8 cellular contexts compared by ENCODE assay signal in genomic region chr1:168145184-168146159, GRCh38. TPM values are rescaled to one million over a fixed set of nuclear protein-coding genes. Genes with fewer than 3 reads are reported as not detected.
DNase-seq lines count a peak whose midpoint lies in the region; ATAC-seq and TF ChIP-seq lines count a peak whose summit lies in the region.

No MANE protein-coding gene starts in this region.

- peak overlapping the region; percentile 59 for H2AFZ ChIP-seq in ACC112 (ENCODE audit: low read length, unreplicated experiment)

- ATAC-seq in GM18520 (IDR thresholded peaks at IDR 0.05; ENCODE audit: unreplicated experiment): peak; percentile 69
- peak; percentile 80 for ATAC-seq in HG03064 (IDR thresholded peaks at IDR 0.05; ENCODE audit: low read depth, unreplicated experiment)
- peak; percentile 98 for ATAC-seq in body of pancreas

- H3K9me3 ChIP-seq in body of pancreas: no peaks in the 10 kb centered on the region
- H3K9me3 ChIP-seq in iPS DF 6.9 (ENCODE audit: control insufficient read depth, insufficient read depth, low read length): no peaks in the 10 kb centered on the region

- peak; percentile 84 to 100 (median 93) for TF ChIP-seq CTCF in body of pancreas (IDR thresholded peaks at IDR 0.05)

- H3K27ac ChIP-seq in ACC112 (ENCODE audit: low read depth, low read length): no peak overlapping the region
- H3K27ac ChIP-seq in body of pancreas: no peak overlapping the region
- H3K27ac ChIP-seq in iPS DF 6.9 (ENCODE audit: low read length): no peak overlapping the region

- WGBS in body of pancreas, 2 donors: 23 to 25% methylated on average over 15 of the region's 15 CpGs
- WGBS in iPS DF 6.9 (ENCODE audit: insufficient coverage, insufficient read length): 100% methylated on average over 1 of the region's 15 CpGs

- intact Hi-C loops in body of pancreas (cut with DNase I): no loop called here

- DNase-seq in NCI-H2107 (lab: John Stamatoyannopoulos, UW): peak; percentile 73
- DNase-seq in UCSD-AML1 (lab: John Stamatoyannopoulos, UW; ENCODE audit: unreplicated experiment): peak; percentile 90
- peak; percentile 86 to 90 (median 88) for DNase-seq in body of pancreas
- DNase-seq in iPS DF 6.9 (ENCODE audit: low read depth, low spot score): peak; percentile 84
- DNase-seq in stimulated activated CD4-positive, alpha-beta T cell treated with anti-CD3 and anti-CD28 coated beads, Interleukin-12 subunit alpha, Interleukin-12 subunit beta, amount 100 ng/mL, for 4 hours: peak; percentile 89

- no peak for TF ChIP-seq POLR2A in body of pancreas (IDR thresholded peaks at IDR 0.05)

- no peaks in the 10 kb centered on the region for H3K79me2 ChIP-seq in ACC112 (ENCODE audit: control insufficient read depth, insufficient read depth, low read length, unreplicated experiment)

- H3K4me3 ChIP-seq in ACC112 (ENCODE audit: low read depth, low read length): peak overlapping the region; percentile 40; the same call in 1 of the 2 replicates
- H3K4me3 ChIP-seq in body of pancreas: no peak overlapping the region
- no peak overlapping the region for H3K4me3 ChIP-seq in iPS DF 6.9 (ENCODE audit: low read length)

- H3K4me1 ChIP-seq in ACC112 (ENCODE audit: control insufficient read depth, insufficient read depth, low read length, unreplicated experiment): peaks cover 2% of the 10 kb centered on the region
- no peaks in the 10 kb centered on the region for H3K4me1 ChIP-seq in body of pancreas
- H3K4me1 ChIP-seq in iPS DF 6.9 (ENCODE audit: control insufficient read depth, insufficient read depth, low read length): no peaks in the 10 kb centered on the region

- H3K27me3 ChIP-seq in ACC112 (ENCODE audit: insufficient read depth, low read length) (no peaks in the 10 kb centered on the region), body of pancreas (no peaks in the 10 kb centered on the region), iPS DF 6.9 (ENCODE audit: control insufficient read depth, insufficient read depth, low read length) (no peaks in the 10 kb centered on the region)

- H3K36me3 ChIP-seq in ACC112 (ENCODE audit: insufficient read depth, low read length) (no peaks in the 10 kb centered on the region), body of pancreas (replicated peaks in 1 of 2; ENCODE audit: insufficient read depth in 1 of 2, low read depth in 2 of 2) (no peaks in the 10 kb centered on the region), iPS DF 6.9 (ENCODE audit: control insufficient read depth, insufficient read depth, low read length) (no peaks in the 10 kb centered on the region)

RNA-seq across cellular contexts. Expression of gene GPR161, which starts 8.7 kb away (rescaled TPM):
- total RNA-seq in body of pancreas: 1 to 10 TPM; 2.6 to 6.5 TPM

RNA-seq across cellular contexts. Expression of gene TIPRL, which starts 33.3 kb away (rescaled TPM):
- 10 to 100 TPM in 1 of 2 donors, 1 to 10 TPM in 1; 4.9 to 10.1 TPM for total RNA-seq in body of pancreas
